Comparison of ENCODE assay signal across 11 cellular contexts in the genomic region with DNA sequence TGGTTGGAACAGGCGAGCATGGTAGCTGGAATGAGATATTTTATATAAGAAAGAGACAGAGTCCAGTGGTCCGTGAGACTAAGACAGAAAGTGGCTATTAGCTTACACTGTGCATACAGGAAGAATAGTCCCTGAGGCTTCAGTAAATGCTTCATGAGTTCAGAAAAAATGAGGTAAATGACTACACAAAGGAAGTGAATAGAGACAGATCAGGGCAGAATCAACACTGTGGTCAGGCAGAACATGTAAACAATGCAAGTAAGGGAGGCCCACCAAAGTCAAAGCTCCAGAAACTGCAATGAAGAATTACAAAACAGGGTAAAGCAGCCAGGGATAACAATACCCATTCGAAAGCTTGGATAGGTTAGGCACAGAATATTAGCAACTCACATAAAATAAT. TPM values are rescaled to one million over a fixed set of nuclear protein-coding genes. Genes with fewer than 3 reads are reported as not detected.
DNase-seq lines count a peak whose midpoint lies in the region; ATAC-seq and FAIRE-seq lines count a peak whose summit lies in the region.
"Had no signal": no experiment of that assay in that cellular context is flagged by ENCODE, and none has a peak within 500 bp of the region (broad histone marks: within the 10 kb centered on the region; RNA-seq: fewer than 3 reads in every experiment).

No MANE protein-coding gene starts in this region.

- no peaks in the 10 kb centered on the region for H4K20me1 ChIP-seq in BLaER1 treated with 17β-estradiol and CSF1 and Interleukin-3, amounts not matched to agents 10 nM and 100 nM

- DNase-seq in GM19239 (ENCODE audit: insufficient read length, low spot score) (peak; percentile 10), dedifferentiated amniotic fluid mesenchymal stem cell (ENCODE audit: extremely low spot score) (peak; percentile 44), NCI-H510A (lab: John Stamatoyannopoulos, UW) (no peak), hepatic stellate cell (ENCODE audit: low spot score) (no peak), C1 segment of cervical spinal cord (lab: John Stamatoyannopoulos, UW) (no peak), small intestine (no peak)
- DNase-seq: activated T-cell treated with anti-CD3 and anti-CD28 coated beads for 4 hours had no signal

- peak overlapping the region in 9 of 11 experiments; percentile 1 to 63 (median 46); a peak in 14 of 22 replicates for H3K4me2 ChIP-seq in BLaER1 treated with 17β-estradiol and CSF1 and Interleukin-3, amounts not matched to agents 10 nM and 100 nM

- H3K36me3 ChIP-seq in BLaER1 treated with 17β-estradiol and CSF1 and Interleukin-3, amounts not matched to agents 10 nM and 100 nM, result no peaks in the 10 kb centered on the region
- no peaks in the 10 kb centered on the region for H3K36me3 ChIP-seq in small intestine (ENCODE audit: control insufficient read depth in 2 of 2, insufficient read depth in 2 of 2, low read length in 2 of 2)

- peak overlapping the region in 4 of 11 experiments; percentile 29 to 42 (median 36); a peak in 6 of 22 replicates for H3K27ac ChIP-seq in BLaER1 treated with 17β-estradiol and CSF1 and Interleukin-3, amounts not matched to agents 10 nM and 100 nM
- no peak overlapping the region for H3K27ac ChIP-seq in small intestine (ENCODE audit: low read depth in 1 of 2, low read length in 1 of 2)

- peaks cover 9 to 48% (median 21%) of the 10 kb centered on the region in 10 experiments; a peak in 17 of 20 replicates for H3K4me1 ChIP-seq in BLaER1 treated with 17β-estradiol and CSF1 and Interleukin-3, amounts not matched to agents 10 nM and 100 nM
- peaks cover 0 to 2% of the 10 kb centered on the region in 2 donors for H3K4me1 ChIP-seq in small intestine (ENCODE audit: control insufficient read depth in 2 of 2, insufficient read depth in 1 of 2, low read depth in 1 of 2, low read length in 1 of 2)

- ATAC-seq in HG03060 (IDR thresholded peaks at IDR 0.05; ENCODE audit: low read depth, unreplicated experiment), result peak; percentile 78

- H3K9me3 ChIP-seq in BLaER1 treated with 17β-estradiol and CSF1 and Interleukin-3, amounts not matched to agents 10 nM and 100 nM (replicated peaks in 1 of 11), result 0 out of 22 replicates have a peak, but pooled peaks cover 0 to 4% (median 0%) of the 10 kb centered on the region in 11 experiments
- H3K9me3 ChIP-seq in small intestine (ENCODE audit: control insufficient read depth, low read depth), result no peaks in the 10 kb centered on the region

- 0 out of 22 replicates have a peak overlapping the region, but pooled peaks of 1 of the 11 experiments have one; percentile 10 for H3K9ac ChIP-seq in BLaER1 treated with 17β-estradiol and CSF1 and Interleukin-3, amounts not matched to agents 10 nM and 100 nM

- H3K4me3 ChIP-seq in BLaER1 treated with 17β-estradiol and CSF1 and Interleukin-3, amounts not matched to agents 10 nM and 100 nM, result no peak overlapping the region
- no peak overlapping the region for H3K4me3 ChIP-seq in small intestine (ENCODE audit: low read depth in 1 of 2, low read length in 2 of 2)

- H3K27me3 ChIP-seq in BLaER1 treated with 17β-estradiol and CSF1 and Interleukin-3, amounts not matched to agents 10 nM and 100 nM, result no peaks in the 10 kb centered on the region
- no peaks in the 10 kb centered on the region for H3K27me3 ChIP-seq in small intestine (ENCODE audit: control insufficient read depth in 2 of 2, insufficient read depth in 2 of 2, low read length in 2 of 2)

- WGBS in small intestine, 3 donors, result 73 to 90% (median 82%) methylated on average over 3 of the region's 3 CpGs

- FAIRE-seq in GM19239 (lab: Jason Lieb, UNC), result peak; percentile 67
- no peak for FAIRE-seq in small intestine (lab: Jason Lieb, UNC)
- FAIRE-seq: G401.6, keratinocyte had no signal

RNA-seq across cellular contexts. Expression of a gene that starts 4.8 kb away (rescaled TPM):
- polyA plus RNA-seq in small intestine, result 10 to 100 TPM in 1 of 3 donors, 1 to 10 TPM in 2; 2.4 to 21.0 (median 8.6) TPM

Comparison
In these comparisons a context has a peak if more than half of its experiments do, and no peak if none do; other contexts are left out.
1. DNase-seq: peak in GM19239 (single experiment) and dedifferentiated amniotic fluid mesenchymal stem cell (single experiment); none in NCI-H510A (single experiment), hepatic stellate cell (single experiment), C1 segment of cervical spinal cord (0 of 14) and small intestine (single experiment).